Comparison of ENCODE assay signal across 17 cellular contexts in genomic region chr12:79119796-79120195, GRCh38.
DNase-seq lines count a peak whose midpoint lies in the region.
"Had no signal": no experiment of that assay in that cellular context is flagged by ENCODE, and none has a peak within 500 bp of the region (broad histone marks: within the 10 kb centered on the region; RNA-seq: fewer than 3 reads in every experiment).

No MANE protein-coding gene starts in this region.

- H3K79me2 ChIP-seq in mesendoderm (ENCODE audit: control insufficient read depth, insufficient read depth, low read length): no peaks in the 10 kb centered on the region

- H3K4ac ChIP-seq in mesendoderm (ENCODE audit: low read depth, low read length): no peak overlapping the region

- no peak overlapping the region for H3K4me3 ChIP-seq in mesendoderm (ENCODE audit: low read length)
- H3K4me3 ChIP-seq: coronary artery, sigmoid colon had no signal

- no peaks in the 10 kb centered on the region for H3K79me1 ChIP-seq in mesendoderm (ENCODE audit: low read length)

- no peak overlapping the region for H3K9ac ChIP-seq in mesendoderm (ENCODE audit: low read length)

- no peak overlapping the region for H4K8ac ChIP-seq in mesendoderm (ENCODE audit: low read depth, low read length)

- no peak overlapping the region for H3K18ac ChIP-seq in mesendoderm (ENCODE audit: low read length)

- H3K56ac ChIP-seq in mesendoderm (ENCODE audit: low read length): no peak overlapping the region

- no peaks in the 10 kb centered on the region for H3K4me1 ChIP-seq in mesendoderm (ENCODE audit: control insufficient read depth, low read depth, low read length)
- H3K4me1 ChIP-seq: Caco-2, sigmoid colon had no signal

- H2BK5ac ChIP-seq in mesendoderm (ENCODE audit: low read length): no peak overlapping the region

- no peaks in the 10 kb centered on the region for H3K27me3 ChIP-seq in mesendoderm (ENCODE audit: insufficient read depth, low read length, poor library complexity)
- H3K27me3 ChIP-seq: sigmoid colon had no signal

- no peak overlapping the region for H2BK15ac ChIP-seq in mesendoderm (replicated peaks; ENCODE audit: low read depth)

- H3K27ac ChIP-seq in mesendoderm (ENCODE audit: low read depth, low read length): no peak overlapping the region
- H3K27ac ChIP-seq: coronary artery, sigmoid colon had no signal

- H3K23ac ChIP-seq in mesendoderm (ENCODE audit: low read length): no peak overlapping the region

- no peak overlapping the region for H2AK5ac ChIP-seq in mesendoderm (ENCODE audit: low read length)

- H4K5ac ChIP-seq in mesendoderm (ENCODE audit: low read length): no peak overlapping the region

- H3K4me2 ChIP-seq in mesendoderm (ENCODE audit: low read length): no peak overlapping the region

- no CpG with 5 or more reads among the region's 4 CpGs for WGBS in mesendoderm (ENCODE audit: extremely low coverage, insufficient coverage, low lambda C conversion rate)

- no peaks in the 10 kb centered on the region for H3K36me3 ChIP-seq in mesendoderm (ENCODE audit: control insufficient read depth, insufficient read depth, low read length)
- H3K36me3 ChIP-seq: sigmoid colon had no signal

- no peak overlapping the region for H2BK120ac ChIP-seq in mesendoderm (ENCODE audit: low read depth, low read length)

- DNase-seq in DMS53 (lab: John Stamatoyannopoulos, UW) (peak; percentile 14), DMS53 treated with DMSO at 0.1 percent for 48 hours (lab: John Stamatoyannopoulos, UW; ENCODE audit: unreplicated experiment) (no peak), NCI-H524 treated with DMSO at 0.1 percent for 48 hours (lab: John Stamatoyannopoulos, UW) (peak; percentile 75), ecto neural progenitor cell (ENCODE audit: low spot score) (peak; percentile 72), mesendoderm (peak; percentile 90), MV-4-11 (lab: John Stamatoyannopoulos, UW) (no peak), T-helper 2 cell (no peak)
- DNase-seq in central memory CD4-positive, alpha-beta T cell: no peak
- DNase-seq: 8988T; activated CD4-positive, alpha-beta T cell treated with anti-CD3 and anti-CD28 coated beads for 48 hours; activated naive CD8-positive, alpha-beta T cell treated with anti-CD3 and anti-CD28 coated beads for 36 hours; Caco-2; mammary epithelial cell; SHP77 treated with DMSO at 0.1 percent for 48 hours; sigmoid colon; substantia nigra had no signal

Comparison
In these comparisons a context has a peak if more than half of its experiments do, and no peak if none do; other contexts are left out.
1. DNase-seq: peak in DMS53 (single experiment), NCI-H524 treated with DMSO at 0.1 percent for 48 hours (single experiment), ecto neural progenitor cell (single experiment) and mesendoderm (single experiment); none in DMS53 treated with DMSO at 0.1 percent for 48 hours (single experiment), MV-4-11 (single experiment), T-helper 2 cell (0 of 5) and central memory CD4-positive, alpha-beta T cell (single experiment).